In genomic region chr13:113483504-113484287, GRCh38 we compare ENCODE assay signal across 24 cellular contexts. TPM values are rescaled to one million over a fixed set of nuclear protein-coding genes. Genes with fewer than 3 reads are reported as not detected.
DNase-seq lines count a peak whose midpoint lies in the region; ATAC-seq, FAIRE-seq and TF ChIP-seq lines count a peak whose summit lies in the region.
"Had no signal": no experiment of that assay in that cellular context is flagged by ENCODE, and none has a peak within 500 bp of the region (broad histone marks: within the 10 kb centered on the region; RNA-seq: fewer than 3 reads in every experiment).

No MANE protein-coding gene starts in this region.

- no peak overlapping the region for H3K4me3 Mint-ChIP-seq in progenitor cell of endocrine pancreas (ENCODE audit: low read depth)
- H3K4me3 Mint-ChIP-seq: activated naive CD8-positive, alpha-beta T cell treated with anti-CD3 and anti-CD28 coated beads, Interleukin-2, amount 50 U/mL, for 24 hours; activated T-helper 1 cell treated with anti-CD3 and anti-CD28 coated beads, Interleukin-12 subunit alpha, Interleukin-12 subunit beta, Interleukin-2, Interleukin-4 antibody, amounts not matched to agents 30 ng/mL and 10 ng/mL and 1 ng/mL, durations not matched to agents 14 hours and 24 hours and 36 hours; memory B cell; natural killer cell; T-cell had no signal

- intact Hi-C loops in Right ventricle myocardium inferior (cut with DNase I) = no loop called here
- intact Hi-C loops in cardiac septum (cut with DNase I) = loop anchor here (2.0 kb wide), 1 partner anchor 17 kb away; no protein-coding TSS in a partner anchor
- intact Hi-C loops in left ventricle myocardium inferior (cut with micrococcal nuclease) = no loop called here

- peak; percentile 58 for ATAC-seq in Right ventricle myocardium inferior
- ATAC-seq in HG02610 (IDR thresholded peaks at IDR 0.05; ENCODE audit: unreplicated experiment) = no peak
- no peak for ATAC-seq in HG03045 (IDR thresholded peaks at IDR 0.05; ENCODE audit: unreplicated experiment)
- ATAC-seq: activated naive CD8-positive, alpha-beta T cell treated with anti-CD3 and anti-CD28 coated beads, Interleukin-2, amount 50 U/mL, for 24 hours; natural killer cell; T-cell had no signal

- peak overlapping the region; percentile 95 for H3K27ac ChIP-seq in left ventricle myocardium inferior (replicated peaks)
- H3K27ac ChIP-seq: BLaER1, thyroid gland, VCaP had no signal

- no peaks in the 10 kb centered on the region for H3K27me3 ChIP-seq in left ventricle myocardium inferior (ENCODE audit: low read depth)
- H3K27me3 ChIP-seq: BLaER1, thyroid gland had no signal

- H3K27me3 Mint-ChIP-seq in progenitor cell of endocrine pancreas = no peaks in the 10 kb centered on the region
- H3K27me3 Mint-ChIP-seq: activated naive CD8-positive, alpha-beta T cell treated with anti-CD3 and anti-CD28 coated beads, Interleukin-2, amount 50 U/mL, for 24 hours; memory B cell; T-cell had no signal

- peaks cover 15% of the 10 kb centered on the region for H3K4me1 Mint-ChIP-seq in progenitor cell of endocrine pancreas (ENCODE audit: low read depth)

- FAIRE-seq in urothelium cell line (lab: Jason Lieb, UNC) = no peak
- FAIRE-seq: D721Med, endometrium, GM12891 had no signal

- no peak for TF ChIP-seq CTCF in left ventricle myocardium inferior (IDR thresholded peaks at IDR 0.05; ENCODE audit: borderline replicate concordance)
- TF ChIP-seq CTCF in progenitor cell of endocrine pancreas (IDR thresholded peaks at IDR 0.05; ENCODE audit: unreplicated experiment) = no peak

- H3K36me3 ChIP-seq in left ventricle myocardium inferior = peaks cover 21% of the 10 kb centered on the region
- H3K36me3 ChIP-seq: thyroid gland had no signal

- peak overlapping the region; percentile 59 for H3K4me3 ChIP-seq in left ventricle myocardium inferior
- H3K4me3 ChIP-seq: BLaER1, thyroid gland had no signal

- H3K36me3 Mint-ChIP-seq in progenitor cell of endocrine pancreas (ENCODE audit: insufficient read depth) = peaks cover 7% of the 10 kb centered on the region
- H3K36me3 Mint-ChIP-seq: natural killer cell had no signal

- H3K9me3 ChIP-seq in left ventricle myocardium inferior (replicated peaks) = no peaks in the 10 kb centered on the region
- H3K9me3 ChIP-seq: BLaER1, thyroid gland had no signal

- no peak for DNase-seq in Right ventricle myocardium inferior (ENCODE audit: missing footprints)
- DNase-seq in cardiac septum (ENCODE audit: low spot score) = no peak
- DNase-seq in left ventricle myocardium inferior = no peak
- no peak for DNase-seq in progenitor cell of endocrine pancreas (ENCODE audit: low spot score, unreplicated experiment)
- DNase-seq in CD1c-positive myeloid dendritic cell (ENCODE audit: extremely low spot score) = no peak
- no peak for DNase-seq in urothelium cell line (ENCODE audit: low spot score)
- DNase-seq: 8988T; activated naive CD8-positive, alpha-beta T cell treated with anti-CD3 and anti-CD28 coated beads, Interleukin-2, amount 50 U/mL, for 24 hours; GDM1; natural killer cell; NCI-H146; NCI-H345; stimulated activated CD4-positive, alpha-beta T cell treated with anti-CD3 and anti-CD28 coated beads, Interleukin-4, amount 100 ng/mL, for 24 hours; T-cell; thyroid gland had no signal

- H3K4me1 ChIP-seq in left ventricle myocardium inferior = peaks cover 74% of the 10 kb centered on the region
- H3K4me1 ChIP-seq: thyroid gland had no signal

- H3K27ac Mint-ChIP-seq in progenitor cell of endocrine pancreas = peak overlapping the region; percentile 76
- H3K27ac Mint-ChIP-seq: activated naive CD8-positive, alpha-beta T cell treated with anti-CD3 and anti-CD28 coated beads, Interleukin-2, amount 50 U/mL, for 24 hours; activated T-helper 1 cell treated with anti-CD3 and anti-CD28 coated beads, Interleukin-12 subunit alpha, Interleukin-12 subunit beta, Interleukin-2, Interleukin-4 antibody, amounts not matched to agents 30 ng/mL and 10 ng/mL and 1 ng/mL, durations not matched to agents 14 hours and 24 hours and 36 hours; memory B cell; natural killer cell; T-cell had no signal

- H3K9me3 Mint-ChIP-seq in progenitor cell of endocrine pancreas (ENCODE audit: low read depth) = no peaks in the 10 kb centered on the region
- H3K9me3 Mint-ChIP-seq: activated naive CD8-positive, alpha-beta T cell treated with anti-CD3 and anti-CD28 coated beads, Interleukin-2, amount 50 U/mL, for 24 hours; activated T-helper 1 cell treated with anti-CD3 and anti-CD28 coated beads, Interleukin-12 subunit alpha, Interleukin-12 subunit beta, Interleukin-2, Interleukin-4 antibody, amounts not matched to agents 30 ng/mL and 10 ng/mL and 1 ng/mL, durations not matched to agents 14 hours and 24 hours and 36 hours; memory B cell; natural killer cell; T-cell had no signal

RNA-seq across cellular contexts. Expression of gene DCUN1D2, which starts 6.8 kb away (rescaled TPM):
- total RNA-seq in Right ventricle myocardium inferior (194 TPM), cardiac septum (134 TPM), left ventricle myocardium inferior (196 TPM), progenitor cell of endocrine pancreas (44.9 and 51.2 TPM in 2 replicates)

RNA-seq across cellular contexts. Expression of gene ADPRHL1, which starts 30.4 kb away (rescaled TPM):
- 468 TPM for total RNA-seq in Right ventricle myocardium inferior
- total RNA-seq in cardiac septum = 480 TPM
- total RNA-seq in left ventricle myocardium inferior = 484 TPM
- total RNA-seq in progenitor cell of endocrine pancreas = 5.2 and 6.8 TPM in 2 replicates

Comparison
In these comparisons a context has a peak if more than half of its experiments do, and no peak if none do; other contexts are left out.
1. RNA of gene ADPRHL1, which starts 30.4 kb away (total RNA-seq): 484 TPM in left ventricle myocardium inferior (single experiment), 480 TPM in cardiac septum (single experiment) and 468 TPM in Right ventricle myocardium inferior (single experiment); 5.2 to 6.8 TPM in progenitor cell of endocrine pancreas; every median in the first group is over 10 times any median in the second.